22 cellular contexts compared by ENCODE assay signal in genomic region chr12:117162649-117163048, GRCh38.
"Had no signal": no experiment of that assay in that cellular context is flagged by ENCODE, and none has a peak within 500 bp of the region (broad histone marks: within the 10 kb centered on the region; RNA-seq: fewer than 3 reads in every experiment).

No MANE protein-coding gene starts in this region.

- H3K4me2 ChIP-seq: SK-N-SH had no signal

- H3K9ac ChIP-seq: SK-N-SH had no signal

- H3K27me3 ChIP-seq: MG63 had no signal

- H3K9me3 ChIP-seq: MG63, SK-N-SH had no signal

- DNase-seq: IMR-90, Karpas-422, KG1, MG63, NCI-H1048, NCI-H1105, NCI-H1417, NCI-H1436 treated with DMSO at 0.1 percent for 48 hours, NCI-H1694, NCI-H187 treated with DMSO at 0.1 percent for 48 hours, NCI-H2029 treated with DMSO at 0.1 percent for 48 hours, NCI-H2171 treated with DMSO at 0.1 percent for 48 hours, NCI-H2227 treated with DMSO at 0.1 percent for 48 hours, NCI-H524, NCI-H69, NCI-H774, Right ventricle myocardium superior, RPMI8226, SIG-M5, SK-N-SH had no signal

- FAIRE-seq: HepG2, RCC 7860 had no signal

- H3K4me3 ChIP-seq: MG63 had no signal
